ENCODE assay signal across 8 cellular contexts in the genomic region with DNA sequence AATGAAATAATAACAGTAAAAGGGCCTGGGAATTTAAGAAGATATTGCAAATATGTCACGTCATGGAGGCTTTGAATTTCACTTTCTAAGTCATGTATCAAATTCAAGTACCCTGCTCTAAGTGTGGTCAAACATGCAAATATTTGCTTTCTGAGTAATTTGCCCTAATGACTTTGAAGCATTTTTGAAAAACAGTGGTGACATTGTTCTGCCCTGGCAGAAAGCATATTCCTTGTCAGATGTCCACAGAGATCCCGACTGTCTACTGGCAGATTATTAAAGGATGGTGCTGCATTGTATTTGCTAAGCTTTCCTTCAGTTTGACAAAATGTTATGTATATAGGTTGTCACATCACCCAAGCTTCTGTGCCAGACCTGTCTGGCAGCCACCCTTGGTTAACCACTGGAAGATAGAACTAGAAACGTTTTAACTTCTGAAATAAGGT.
A peak's percentile ranks its signal among the peaks of the same experiment; 100 is the strongest.
DNase-seq lines count a peak whose midpoint lies in the region; ATAC-seq and TF ChIP-seq lines count a peak whose summit lies in the region.

No MANE protein-coding gene starts in this region.

- H3K36me3 Mint-ChIP-seq in activated T-helper 2 cell treated with anti-CD3 and anti-CD28 coated beads, Interferon-gamma antibody, Interleukin-2, Interleukin-4, amounts not matched to agents 10 μg/mL and 5 μg/mL and 100 μg/mL, durations not matched to agents 14 hours and 24 hours and 36 hours (ENCODE audit: low read depth), result no peaks in the 10 kb centered on the region

- H3K4me3 Mint-ChIP-seq in activated T-helper 2 cell treated with anti-CD3 and anti-CD28 coated beads, Interferon-gamma antibody, Interleukin-2, Interleukin-4, amounts not matched to agents 10 μg/mL and 5 μg/mL and 100 μg/mL, durations not matched to agents 14 hours and 24 hours and 36 hours (ENCODE audit: low read depth), result no peak overlapping the region

- H3K27ac Mint-ChIP-seq in activated T-helper 2 cell treated with anti-CD3 and anti-CD28 coated beads, Interferon-gamma antibody, Interleukin-2, Interleukin-4, amounts not matched to agents 10 μg/mL and 5 μg/mL and 100 μg/mL, durations not matched to agents 14 hours and 24 hours and 36 hours, result no peak overlapping the region

- peak; percentile 46 for DNase-seq in non-pigmented ciliary epithelial cell (ENCODE audit: low read depth)
- no peak for DNase-seq in activated T-helper 2 cell treated with anti-CD3 and anti-CD28 coated beads, Interferon-gamma antibody, Interleukin-2, Interleukin-4, amounts not matched to agents 10 μg/mL and 5 μg/mL and 100 μg/mL, durations not matched to agents 14 hours and 24 hours and 36 hours (ENCODE audit: low spot score)
- no peak for DNase-seq in effector CD8-positive, alpha-beta T cell (lab: John Stamatoyannopoulos, UW)
- DNase-seq in SIG-M5 (lab: John Stamatoyannopoulos, UW), result no peak

- H3K27me3 Mint-ChIP-seq in activated T-helper 2 cell treated with anti-CD3 and anti-CD28 coated beads, Interferon-gamma antibody, Interleukin-2, Interleukin-4, amounts not matched to agents 10 μg/mL and 5 μg/mL and 100 μg/mL, durations not matched to agents 14 hours and 24 hours and 36 hours (ENCODE audit: low read depth), result peaks cover 10% of the 10 kb centered on the region

- ATAC-seq in GM18498 (IDR thresholded peaks at IDR 0.05; ENCODE audit: unreplicated experiment) (peak; percentile 66), HG03520 (IDR thresholded peaks at IDR 0.05; ENCODE audit: unreplicated experiment) (peak; percentile 52), SK-N-SH treated with all-trans-retinoic acid at 6 μM for 48 hours (peak; percentile 86), HG02588 (IDR thresholded peaks at IDR 0.05; ENCODE audit: unreplicated experiment) (no peak)

- H3K4me1 Mint-ChIP-seq in activated T-helper 2 cell treated with anti-CD3 and anti-CD28 coated beads, Interferon-gamma antibody, Interleukin-2, Interleukin-4, amounts not matched to agents 10 μg/mL and 5 μg/mL and 100 μg/mL, durations not matched to agents 14 hours and 24 hours and 36 hours (ENCODE audit: low read depth), result peaks cover 16% of the 10 kb centered on the region

- intact Hi-C loops in activated T-helper 2 cell treated with anti-CD3 and anti-CD28 coated beads, Interferon-gamma antibody, Interleukin-2, Interleukin-4, amounts not matched to agents 10 μg/mL and 5 μg/mL and 100 μg/mL, durations not matched to agents 14 hours and 24 hours and 36 hours (cut with micrococcal nuclease), result no loop called here

- no peaks in the 10 kb centered on the region for H3K9me3 Mint-ChIP-seq in activated T-helper 2 cell treated with anti-CD3 and anti-CD28 coated beads, Interferon-gamma antibody, Interleukin-2, Interleukin-4, amounts not matched to agents 10 μg/mL and 5 μg/mL and 100 μg/mL, durations not matched to agents 14 hours and 24 hours and 36 hours

TF ChIP-seq in SK-N-SH treated with all-trans-retinoic acid at 6 μM for 48 hours, 23 proteins besides CTCF, POLR2A, EP300 and RAD21:
- peak; percentile 88 for TF ChIP-seq ISL1 (CRISPR knock-in tag; IDR thresholded peaks at IDR 0.05)
- TF ChIP-seq CSDC2 (CRISPR knock-in tag; IDR thresholded peaks at IDR 0.05), result no peak
- TF ChIP-seq, protein P1, sequence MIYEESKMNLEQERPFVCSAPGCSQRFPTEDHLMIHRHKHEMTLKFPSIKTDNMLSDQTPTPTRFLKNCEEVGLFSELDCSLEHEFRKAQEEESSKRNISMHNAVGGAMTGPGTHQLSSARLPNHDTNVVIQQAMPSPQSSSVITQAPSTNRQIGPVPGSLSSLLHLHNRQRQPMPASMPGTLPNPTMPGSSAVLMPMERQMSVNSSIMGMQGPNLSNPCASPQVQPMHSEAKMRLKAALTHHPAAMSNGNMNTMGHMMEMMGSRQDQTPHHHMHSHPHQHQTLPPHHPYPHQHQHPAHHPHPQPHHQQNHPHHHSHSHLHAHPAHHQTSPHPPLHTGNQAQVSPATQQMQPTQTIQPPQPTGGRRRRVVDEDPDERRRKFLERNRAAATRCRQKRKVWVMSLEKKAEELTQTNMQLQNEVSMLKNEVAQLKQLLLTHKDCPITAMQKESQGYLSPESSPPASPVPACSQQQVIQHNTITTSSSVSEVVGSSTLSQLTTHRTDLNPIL (CRISPR knock-in tag; IDR thresholded peaks at IDR 0.05; ENCODE audit: low read depth), result peak; percentile 77
